Comparison of ENCODE assay signal across 8 cellular contexts in the genomic region with DNA sequence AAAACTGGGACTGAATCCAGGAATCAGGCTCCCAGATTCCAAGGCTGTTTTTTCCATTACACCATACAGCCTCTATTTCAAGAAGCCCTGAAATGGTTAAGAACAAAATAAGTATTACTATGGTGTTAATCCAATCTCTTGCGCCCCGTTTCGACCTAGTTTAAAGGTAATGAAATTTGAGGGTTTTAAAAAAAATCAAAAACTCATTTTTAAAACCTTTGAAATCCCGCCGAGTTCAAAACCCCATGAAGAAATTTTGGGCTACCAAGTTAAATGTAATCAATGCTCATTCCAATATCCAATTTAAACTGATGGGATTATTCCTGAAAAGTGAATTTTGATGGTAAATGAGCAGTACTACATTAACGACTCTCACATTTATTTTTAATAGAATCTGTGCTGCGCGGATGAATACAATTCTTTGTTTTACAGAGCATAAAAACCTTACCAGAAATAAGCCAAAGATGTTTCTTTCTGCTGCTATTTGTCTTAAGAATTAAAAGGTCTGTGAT. TPM values are rescaled to one million over a fixed set of nuclear protein-coding genes. Genes with fewer than 3 reads are reported as not detected.
DNase-seq lines count a peak whose midpoint lies in the region; ATAC-seq and TF ChIP-seq lines count a peak whose summit lies in the region.

No MANE protein-coding gene starts in this region.

- peak overlapping the region; percentile 85 for H2AFZ ChIP-seq in OCI-LY3 (ENCODE audit: low read depth, low read length)

- intact Hi-C loops in CD14-positive monocyte (cut with micrococcal nuclease), result loop anchor here (5.0 to 10.0 kb wide), 3 partner anchors 46 to 112 kb away; a partner anchor contains a TSS

- H3K4me3 ChIP-seq in OCI-LY3 (ENCODE audit: low read length), result peak overlapping the region; percentile 84
- peak overlapping the region; percentile 87 for H3K4me3 ChIP-seq in endocrine pancreas (ENCODE audit: control insufficient read depth, insufficient read depth, low read length)
- H3K4me3 ChIP-seq in neutrophil (ENCODE audit: low read depth in 1 of 2, low read length in 1 of 2), result peak overlapping the region; percentile 78 to 83

- peak overlapping the region; percentile 82 to 87 for H3K4me3 Mint-ChIP-seq in CD14-positive monocyte

- H3K4me1 ChIP-seq in OCI-LY3 (ENCODE audit: low read length) (peaks cover 30% of the 10 kb centered on the region), endocrine pancreas (ENCODE audit: control insufficient read depth, insufficient read depth, low read length) (peaks cover 11% of the 10 kb centered on the region), neutrophil (ENCODE audit: control insufficient read depth in 1 of 2, insufficient read depth in 1 of 2, low read depth in 1 of 2, low read length in 1 of 2) (peaks cover 20 to 27% of the 10 kb centered on the region in 2 experiments)

- TF ChIP-seq CTCF in CD14-positive monocyte (IDR thresholded peaks at IDR 0.05) (no peak), OCI-LY3 (IDR thresholded peaks at IDR 0.05; ENCODE audit: low read depth, low read length) (no peak), neutrophil (IDR thresholded peaks at IDR 0.05) (no peak)

- ATAC-seq in esophagus mucosa, result no peak

- H3K27ac Mint-ChIP-seq in CD14-positive monocyte, result peak overlapping the region in 4 of 7 donors; percentile 53 to 87 (median 74)

- DNase-seq in CD14-positive monocyte (ENCODE audit: low spot score), result no peak
- DNase-seq in KG1 (lab: John Stamatoyannopoulos, UW), result no peak
- no peak for DNase-seq in SW 1271 (lab: John Stamatoyannopoulos, UW)
- no peak for DNase-seq in HUDEP-2 (lab: John Stamatoyannopoulos, UW; ENCODE audit: unreplicated experiment in 76 of 76)

- H3K27ac ChIP-seq in OCI-LY3 (ENCODE audit: low read length) (peak overlapping the region; percentile 73), neutrophil (peak overlapping the region; percentile 92)

- peaks cover 28% of the 10 kb centered on the region for H4K20me1 ChIP-seq in OCI-LY3 (ENCODE audit: insufficient read depth, low read length)

- H3K27me3 Mint-ChIP-seq in CD14-positive monocyte (ENCODE audit: low read depth in 3 of 3), result peaks cover 31 to 34% (median 31%) of the 10 kb centered on the region in 3 donors

- peaks cover 3 to 4% of the 10 kb centered on the region in 2 donors for H3K36me3 Mint-ChIP-seq in CD14-positive monocyte

- H3K9me3 ChIP-seq in OCI-LY3 (ENCODE audit: insufficient read depth, low read length) (no peaks in the 10 kb centered on the region), endocrine pancreas (ENCODE audit: control insufficient read depth, low read length) (no peaks in the 10 kb centered on the region), neutrophil (no peaks in the 10 kb centered on the region)

- H3K9ac ChIP-seq in OCI-LY3 (ENCODE audit: low read length), result peak overlapping the region; percentile 75
- H3K9ac ChIP-seq in endocrine pancreas (ENCODE audit: control insufficient read depth, insufficient read depth, low read length), result peak overlapping the region; percentile 81

- H3K36me3 ChIP-seq in OCI-LY3 (replicated peaks; ENCODE audit: low read depth, low read length), result peaks cover 17% of the 10 kb centered on the region
- H3K36me3 ChIP-seq in endocrine pancreas (ENCODE audit: control insufficient read depth, insufficient read depth, low read length), result no peaks in the 10 kb centered on the region
- no peaks in the 10 kb centered on the region for H3K36me3 ChIP-seq in neutrophil

- H3K4me1 Mint-ChIP-seq in CD14-positive monocyte, result peaks cover 38% of the 10 kb centered on the region

- 0 out of 2 replicates have a peak, but pooled peaks cover 8% of the 10 kb centered on the region for H3K27me3 ChIP-seq in OCI-LY3 (ENCODE audit: low read depth, low read length)
- no peaks in the 10 kb centered on the region for H3K27me3 ChIP-seq in endocrine pancreas (ENCODE audit: control insufficient read depth, insufficient read depth, low read length)
- H3K27me3 ChIP-seq in neutrophil, result peaks cover 38% of the 10 kb centered on the region

- H3K79me2 ChIP-seq in OCI-LY3 (ENCODE audit: low read length), result peaks cover 37% of the 10 kb centered on the region

- H3K9me3 Mint-ChIP-seq in CD14-positive monocyte, result no peaks in the 10 kb centered on the region

- H3K4me2 ChIP-seq in OCI-LY3 (ENCODE audit: low read length), result peak overlapping the region; percentile 70

RNA-seq across cellular contexts. Expression of a gene that starts 0.8 kb away (rescaled TPM):
- 10 to 100 TPM; 23.1 to 27.7 TPM for polyA plus RNA-seq in CD14-positive monocyte
- 16.7 TPM for total RNA-seq in esophagus mucosa
